ENCODE assay signal across 1 cellular context in the genomic region with DNA sequence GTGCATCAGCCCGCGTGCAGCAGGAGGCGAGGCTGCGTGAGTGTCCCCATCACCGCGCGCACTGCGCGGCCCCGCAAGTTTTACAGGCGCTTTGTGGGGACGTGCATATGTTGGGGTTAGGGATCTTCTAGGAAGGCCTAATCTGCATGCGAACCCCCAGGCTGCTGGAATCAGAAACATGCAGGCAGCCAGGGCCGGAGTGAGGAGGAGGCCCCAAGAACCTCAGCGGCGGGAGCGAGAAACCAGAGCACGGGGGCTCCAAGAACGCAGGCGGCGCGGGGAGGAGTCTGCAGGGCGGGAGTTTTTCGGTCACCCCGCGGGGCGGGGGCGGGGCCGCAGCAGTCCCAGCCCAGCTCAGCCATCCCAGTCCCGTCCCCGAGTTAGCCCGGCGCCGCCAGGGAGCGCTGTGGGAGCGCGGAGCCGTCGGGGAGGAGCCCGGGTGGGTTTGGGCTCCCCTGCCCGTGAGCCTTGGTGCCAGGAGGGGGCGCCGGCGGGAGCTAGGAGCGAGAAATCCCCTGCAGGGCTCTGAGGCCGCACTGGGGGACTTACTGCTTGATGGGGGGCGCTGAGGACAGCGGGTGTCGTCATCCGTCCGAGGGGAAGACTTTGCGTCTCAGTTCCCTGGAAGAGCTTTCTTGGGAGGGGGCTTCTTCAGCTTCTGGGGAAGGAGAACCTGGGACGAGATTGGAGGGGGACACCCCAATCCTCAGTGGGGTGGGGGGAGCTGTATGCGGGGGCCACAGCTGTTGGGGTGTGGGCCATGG.
TF ChIP-seq lines count a peak whose summit lies in the region.

No MANE protein-coding gene starts in this region.

TF ChIP-seq in WTC11, 78 proteins besides CTCF, POLR2A, EP300 and RAD21 (continued from another document):
- TF ChIP-seq, protein P1, sequence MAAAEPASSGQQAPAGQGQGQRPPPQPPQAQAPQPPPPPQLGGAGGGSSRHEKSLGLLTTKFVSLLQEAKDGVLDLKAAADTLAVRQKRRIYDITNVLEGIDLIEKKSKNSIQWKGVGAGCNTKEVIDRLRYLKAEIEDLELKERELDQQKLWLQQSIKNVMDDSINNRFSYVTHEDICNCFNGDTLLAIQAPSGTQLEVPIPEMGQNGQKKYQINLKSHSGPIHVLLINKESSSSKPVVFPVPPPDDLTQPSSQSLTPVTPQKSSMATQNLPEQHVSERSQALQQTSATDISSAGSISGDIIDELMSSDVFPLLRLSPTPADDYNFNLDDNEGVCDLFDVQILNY (CRISPR knock-in tag; IDR thresholded peaks at IDR 0.05), result peak; percentile 98
- TF ChIP-seq PREB (CRISPR knock-in tag; IDR thresholded peaks at IDR 0.05; ENCODE audit: borderline replicate concordance), result no peak
- TF ChIP-seq ATF2 (CRISPR knock-in tag; IDR thresholded peaks at IDR 0.05; ENCODE audit: borderline replicate concordance, low read depth), result peak; percentile 86; the same call in 1 of the 2 replicates
- no peak for TF ChIP-seq ZBTB21 (CRISPR knock-in tag; IDR thresholded peaks at IDR 0.05; ENCODE audit: borderline replicate concordance)
- no peak for TF ChIP-seq ZNF416 (CRISPR knock-in tag; IDR thresholded peaks at IDR 0.05)
- TF ChIP-seq RELA (CRISPR knock-in tag; IDR thresholded peaks at IDR 0.05; ENCODE audit: borderline replicate concordance), result no peak
- TF ChIP-seq ATF1 (CRISPR knock-in tag; IDR thresholded peaks at IDR 0.05), result 0 out of 2 replicates have a peak, but pooled peaks have one; percentile 36
- peak; percentile 92 for TF ChIP-seq FOXP4 (CRISPR knock-in tag; IDR thresholded peaks at IDR 0.05)
TF ChIP-seq in WTC11: peak in this region for 37.
